In genomic region chr16:83689385-83689831, GRCh38 we compare ENCODE assay signal across 9 cellular contexts.
A peak's percentile ranks its signal among the peaks of the same experiment; 100 is the strongest.
DNase-seq lines count a peak whose midpoint lies in the region; ATAC-seq, FAIRE-seq and TF ChIP-seq lines count a peak whose summit lies in the region.
"Had no signal": no experiment of that assay in that cellular context is flagged by ENCODE, and none has a peak within 500 bp of the region (broad histone marks: within the 10 kb centered on the region; RNA-seq: fewer than 3 reads in every experiment).

No MANE protein-coding gene starts in this region.

- H3K4me3 Mint-ChIP-seq in type B pancreatic cell: no peak overlapping the region
- H3K4me3 Mint-ChIP-seq: dendritic cell treated with granulocyte-macrophage colony-stimulating factor and Interleukin-4, amounts not matched to agents 40 ng/mL and 50 ng/mL, for 4 days had no signal

- no peak overlapping the region for H2BK15ac ChIP-seq in mesendoderm (replicated peaks; ENCODE audit: low read depth)

- H3K36me3 Mint-ChIP-seq in type B pancreatic cell: no peaks in the 10 kb centered on the region

- no peak overlapping the region for H4K8ac ChIP-seq in mesendoderm (ENCODE audit: low read depth, low read length)

- no peak overlapping the region for H3K18ac ChIP-seq in mesendoderm (ENCODE audit: low read length)

- no peak for FAIRE-seq in GM12878 (lab: Jason Lieb, UNC)

- CTCF ChIA-PET in GM12878 (lab: Yijun Ruan, JAX): no interaction called here

- H3K79me1 ChIP-seq in mesendoderm (ENCODE audit: low read length): no peaks in the 10 kb centered on the region

- SMC1A ChIA-PET in GM12878 (lab: Charles Lee; ENCODE audit: uncharacterized antibody, unreplicated experiment): no interaction called here

- H3K23ac ChIP-seq in mesendoderm (ENCODE audit: low read length): no peak overlapping the region

- H3K9me3 ChIP-seq in GM12878 (replicated peaks; ENCODE audit: control insufficient read depth, insufficient read depth, low read length): no peaks in the 10 kb centered on the region

- H2BK120ac ChIP-seq in mesendoderm (ENCODE audit: low read depth, low read length): no peak overlapping the region

- no peaks in the 10 kb centered on the region for H4K20me1 ChIP-seq in GM12878 (ENCODE audit: control insufficient read depth, insufficient read depth)

- H3K4me1 Mint-ChIP-seq in type B pancreatic cell (ENCODE audit: unreplicated experiment): peaks cover 6% of the 10 kb centered on the region

- H3K9me3 Mint-ChIP-seq in type B pancreatic cell: no peaks in the 10 kb centered on the region
- H3K9me3 Mint-ChIP-seq: dendritic cell treated with granulocyte-macrophage colony-stimulating factor and Interleukin-4, amounts not matched to agents 40 ng/mL and 50 ng/mL, for 4 days had no signal

- no peak overlapping the region for H3K27ac Mint-ChIP-seq in type B pancreatic cell
- H3K27ac Mint-ChIP-seq: dendritic cell treated with granulocyte-macrophage colony-stimulating factor and Interleukin-4, amounts not matched to agents 40 ng/mL and 50 ng/mL, for 4 days had no signal

- peaks cover 13% of the 10 kb centered on the region for H3K27me3 Mint-ChIP-seq in type B pancreatic cell

- RAD21 ChIA-PET in GM12878 (lab: Charles Lee; ENCODE audit: unreplicated experiment): no interaction called here

- no peak overlapping the region for H2AFZ ChIP-seq in GM12878 (ENCODE audit: control insufficient read depth, low read depth, low read length)

- WGBS in GM12878 (ENCODE audit: insufficient coverage, insufficient replicate concordance, low lambda C conversion rate, missing lambda C conversion rate): 1% methylated on average over 5 of the region's 5 CpGs
- no CpG with 5 or more reads among the region's 5 CpGs for WGBS in mesendoderm (ENCODE audit: extremely low coverage, insufficient coverage, low lambda C conversion rate)

- peak; percentile 88 for ATAC-seq in HG03378 (IDR thresholded peaks at IDR 0.05; ENCODE audit: unreplicated experiment)
- peak; percentile 59 for ATAC-seq in GM12878
- ATAC-seq in GM21360 (IDR thresholded peaks at IDR 0.05; ENCODE audit: unreplicated experiment): no peak

- no peak overlapping the region for H3K4me3 ChIP-seq in GM12878
- H3K4me3 ChIP-seq in mesendoderm (ENCODE audit: low read length): no peak overlapping the region

- TF ChIP-seq EP300 in GM12878 (IDR thresholded peaks at IDR 0.05; ENCODE audit: borderline replicate concordance in 1 of 2, control insufficient read depth in 1 of 2, low read depth in 2 of 2, low read length in 2 of 2): peak in 1 of 2 experiments; percentile 16; a peak in 1 of 4 replicates

- no peak overlapping the region for H3K4ac ChIP-seq in mesendoderm (ENCODE audit: low read depth, low read length)

- BruUV-seq in GM12878 (replicated peaks; lab: Mats Ljungman, UMichigan): no TSS peak

- POLR2A ChIA-PET in GM12878 (lab: Charles Lee): no interaction called here

- H3K27me3 ChIP-seq in GM12878 (replicated peaks in 1 of 2; ENCODE audit: control insufficient read depth in 2 of 2, insufficient read depth in 2 of 2, low read length in 1 of 2): no peaks in the 10 kb centered on the region
- no peaks in the 10 kb centered on the region for H3K27me3 ChIP-seq in mesendoderm (ENCODE audit: insufficient read depth, low read length, poor library complexity)

- no peak overlapping the region for H3K9ac ChIP-seq in GM12878 (ENCODE audit: control insufficient read depth, insufficient read depth, low read length)
- H3K9ac ChIP-seq in mesendoderm (ENCODE audit: low read length): no peak overlapping the region

- H3K27ac ChIP-seq in GM12878 (ENCODE audit: control insufficient read depth, insufficient read depth) (no peak overlapping the region), mesendoderm (ENCODE audit: low read depth, low read length) (no peak overlapping the region)

- H3K36me3 ChIP-seq in GM12878 (ENCODE audit: control insufficient read depth in 2 of 2, insufficient read depth in 2 of 2, low read length in 1 of 2) (no peaks in the 10 kb centered on the region), mesendoderm (ENCODE audit: control insufficient read depth, insufficient read depth, low read length) (no peaks in the 10 kb centered on the region)

- H3K4me2 ChIP-seq in GM12878 (ENCODE audit: control insufficient read depth, insufficient read depth): no peak overlapping the region
- H3K4me2 ChIP-seq in mesendoderm (ENCODE audit: low read length): no peak overlapping the region

- no peaks in the 10 kb centered on the region for H3K79me2 ChIP-seq in GM12878 (ENCODE audit: control insufficient read depth, insufficient read depth, low read length)
- H3K79me2 ChIP-seq in mesendoderm (ENCODE audit: control insufficient read depth, insufficient read depth, low read length): no peaks in the 10 kb centered on the region

- no peak overlapping the region for H2AK5ac ChIP-seq in mesendoderm (ENCODE audit: low read length)

- no peak overlapping the region for H2BK5ac ChIP-seq in mesendoderm (ENCODE audit: low read length)

- no peak overlapping the region for H4K5ac ChIP-seq in mesendoderm (ENCODE audit: low read length)

- in situ Hi-C loops in GM13976 (cut with MboI; ENCODE audit: low sequenced_read_pairs, unreplicated experiment): no loop called here
- in situ Hi-C loops in GM12878 (cut with MboI): no loop called here

- no peak overlapping the region for H3K56ac ChIP-seq in mesendoderm (ENCODE audit: low read length)

- no peak for TF ChIP-seq RAD21 in GM12878 (IDR thresholded peaks at IDR 0.05; ENCODE audit: insufficient read depth, low read depth, low read length)

- DNase-seq in GM13976 (ENCODE audit: low spot score): peak; percentile 41
- DNase-seq in GM12878 (ENCODE audit: low read depth, low spot score): peak; percentile 17
- DNase-seq in mesendoderm: peak; percentile 58
- no peak for DNase-seq in DMS79 (lab: John Stamatoyannopoulos, UW)
- no peak for DNase-seq in type B pancreatic cell (ENCODE audit: extremely low spot score, unreplicated experiment)
- no peak for DNase-seq in NCI-H2029 (lab: John Stamatoyannopoulos, UW)

- intact Hi-C loops in GM12878 (cut with micrococcal nuclease; ENCODE audit: unreplicated experiment): no loop called here

- H3K4me1 ChIP-seq in GM12878 (ENCODE audit: control insufficient read depth, insufficient read depth, low read length) (no peaks in the 10 kb centered on the region), mesendoderm (ENCODE audit: control insufficient read depth, low read depth, low read length) (no peaks in the 10 kb centered on the region)

- TF ChIP-seq CTCF in GM13976 (IDR thresholded peaks at IDR 0.05; ENCODE audit: borderline replicate concordance, control extremely low read depth, extremely low read depth, insufficient read depth, missing control alignments): no peak
- TF ChIP-seq CTCF in GM12878 (IDR thresholded peaks at IDR 0.05 in 2 of 3, conservative IDR thresholded peaks at IDR 0.05 in 1 of 3; ENCODE audit: control insufficient read depth in 2 of 3, extremely low read depth in 1 of 3, insufficient read depth in 1 of 3, low read depth in 3 of 3, low read length in 3 of 3): no peak
- no peak for TF ChIP-seq CTCF in type B pancreatic cell (conservative IDR thresholded peaks at IDR 0.05)

- no peak for TF ChIP-seq POLR2A in GM12878 (IDR thresholded peaks at IDR 0.05; ENCODE audit: low read depth, low read length)

TF ChIP-seq in GM12878, 131 proteins besides CTCF, POLR2A, EP300 and RAD21 (continues in another document):
- TF ChIP-seq, protein P1, sequence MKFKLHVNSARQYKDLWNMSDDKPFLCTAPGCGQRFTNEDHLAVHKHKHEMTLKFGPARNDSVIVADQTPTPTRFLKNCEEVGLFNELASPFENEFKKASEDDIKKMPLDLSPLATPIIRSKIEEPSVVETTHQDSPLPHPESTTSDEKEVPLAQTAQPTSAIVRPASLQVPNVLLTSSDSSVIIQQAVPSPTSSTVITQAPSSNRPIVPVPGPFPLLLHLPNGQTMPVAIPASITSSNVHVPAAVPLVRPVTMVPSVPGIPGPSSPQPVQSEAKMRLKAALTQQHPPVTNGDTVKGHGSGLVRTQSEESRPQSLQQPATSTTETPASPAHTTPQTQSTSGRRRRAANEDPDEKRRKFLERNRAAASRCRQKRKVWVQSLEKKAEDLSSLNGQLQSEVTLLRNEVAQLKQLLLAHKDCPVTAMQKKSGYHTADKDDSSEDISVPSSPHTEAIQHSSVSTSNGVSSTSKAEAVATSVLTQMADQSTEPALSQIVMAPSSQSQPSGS (IDR thresholded peaks at IDR 0.05; ENCODE audit: low read length): peak; percentile 43; the same call in 1 of the 2 replicates
- TF ChIP-seq JUND (IDR thresholded peaks at IDR 0.05; ENCODE audit: low read depth, low read length) (no peak), IKZF2 (IDR thresholded peaks at IDR 0.05) (no peak), SPI1 (IDR thresholded peaks at IDR 0.05; ENCODE audit: borderline replicate concordance, insufficient read depth, low read depth, low read length) (no peak), ZZZ3 (IDR thresholded peaks at IDR 0.05; ENCODE audit: control insufficient read depth, insufficient read length, low read depth) (no peak), SUZ12 (IDR thresholded peaks at IDR 0.05; ENCODE audit: unreplicated experiment) (no peak), IKZF1 (conservative IDR thresholded peaks at IDR 0.05) (0 out of 2 replicates have a peak, but pooled peaks have one; percentile 18), BCL11A (IDR thresholded peaks at IDR 0.05; ENCODE audit: low read depth, low read length) (peak; percentile 60; the same call in 1 of the 2 replicates)
- TF ChIP-seq, protein P2, sequence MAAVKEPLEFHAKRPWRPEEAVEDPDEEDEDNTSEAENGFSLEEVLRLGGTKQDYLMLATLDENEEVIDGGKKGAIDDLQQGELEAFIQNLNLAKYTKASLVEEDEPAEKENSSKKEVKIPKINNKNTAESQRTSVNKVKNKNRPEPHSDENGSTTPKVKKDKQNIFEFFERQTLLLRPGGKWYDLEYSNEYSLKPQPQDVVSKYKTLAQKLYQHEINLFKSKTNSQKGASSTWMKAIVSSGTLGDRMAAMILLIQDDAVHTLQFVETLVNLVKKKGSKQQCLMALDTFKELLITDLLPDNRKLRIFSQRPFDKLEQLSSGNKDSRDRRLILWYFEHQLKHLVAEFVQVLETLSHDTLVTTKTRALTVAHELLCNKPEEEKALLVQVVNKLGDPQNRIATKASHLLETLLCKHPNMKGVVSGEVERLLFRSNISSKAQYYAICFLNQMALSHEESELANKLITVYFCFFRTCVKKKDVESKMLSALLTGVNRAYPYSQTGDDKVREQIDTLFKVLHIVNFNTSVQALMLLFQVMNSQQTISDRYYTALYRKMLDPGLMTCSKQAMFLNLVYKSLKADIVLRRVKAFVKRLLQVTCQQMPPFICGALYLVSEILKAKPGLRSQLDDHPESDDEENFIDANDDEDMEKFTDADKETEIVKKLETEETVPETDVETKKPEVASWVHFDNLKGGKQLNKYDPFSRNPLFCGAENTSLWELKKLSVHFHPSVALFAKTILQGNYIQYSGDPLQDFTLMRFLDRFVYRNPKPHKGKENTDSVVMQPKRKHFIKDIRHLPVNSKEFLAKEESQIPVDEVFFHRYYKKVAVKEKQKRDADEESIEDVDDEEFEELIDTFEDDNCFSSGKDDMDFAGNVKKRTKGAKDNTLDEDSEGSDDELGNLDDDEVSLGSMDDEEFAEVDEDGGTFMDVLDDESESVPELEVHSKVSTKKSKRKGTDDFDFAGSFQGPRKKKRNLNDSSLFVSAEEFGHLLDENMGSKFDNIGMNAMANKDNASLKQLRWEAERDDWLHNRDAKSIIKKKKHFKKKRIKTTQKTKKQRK (IDR thresholded peaks at IDR 0.05; ENCODE audit: low read depth, low read length): no peak

Comparison
In these comparisons a context has a peak if more than half of its experiments do, and no peak if none do; other contexts are left out.
1. DNase-seq: peak in GM13976 (single experiment), GM12878 (single experiment) and mesendoderm (single experiment); none in DMS79 (single experiment), type B pancreatic cell (single experiment) and NCI-H2029 (single experiment).